In the genomic region with DNA sequence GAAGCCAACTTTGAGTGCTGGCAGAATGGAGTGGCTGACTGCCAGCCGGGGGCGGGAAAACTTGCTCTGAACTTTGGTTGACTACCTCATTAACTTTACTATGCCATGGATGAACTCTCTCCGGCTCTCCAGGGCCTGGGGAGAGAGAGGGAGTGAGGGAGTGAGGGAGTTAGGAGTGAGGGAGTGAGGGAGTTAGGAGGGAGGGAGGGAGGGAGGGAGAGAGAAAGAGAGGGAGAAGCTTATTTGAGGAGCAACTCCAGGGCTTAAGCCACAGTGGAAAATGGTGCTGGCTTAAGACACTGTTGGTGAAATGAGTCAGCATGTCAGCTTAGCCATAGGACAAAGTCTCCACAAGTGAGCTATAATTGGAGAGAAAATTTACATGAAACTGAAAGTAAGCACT, we compare ENCODE assay signal across 10 cellular contexts.
DNase-seq lines count a peak whose midpoint lies in the region; ATAC-seq and TF ChIP-seq lines count a peak whose summit lies in the region.
"Had no signal": no experiment of that assay in that cellular context is flagged by ENCODE, and none has a peak within 500 bp of the region (broad histone marks: within the 10 kb centered on the region; RNA-seq: fewer than 3 reads in every experiment).

No MANE protein-coding gene starts in this region.

- peaks cover 0 to 5% of the 10 kb centered on the region in 2 donors for H3K9me3 Mint-ChIP-seq in activated T-cell treated with anti-CD3 and anti-CD28 coated beads, Interleukin-2, amount 50 U/mL, for 72 hours

- H3K4me1 Mint-ChIP-seq in activated T-cell treated with anti-CD3 and anti-CD28 coated beads, Interleukin-2, amount 50 U/mL, for 72 hours (ENCODE audit: low read depth): no peaks in the 10 kb centered on the region

- H3K4me3 ChIP-seq in fibroblast of lung (replicated peaks in 1 of 4; ENCODE audit: control extremely low read depth in 1 of 4, insufficient read depth in 1 of 4, low read depth in 3 of 4, low read length in 4 of 4) (no peak overlapping the region), subcutaneous abdominal adipose tissue (ENCODE audit: low read depth in 1 of 5, low read length in 5 of 5) (no peak overlapping the region)

- H3K4me3 Mint-ChIP-seq in activated T-cell treated with anti-CD3 and anti-CD28 coated beads, Interleukin-2, amount 50 U/mL, for 72 hours: no peak overlapping the region
- H3K4me3 Mint-ChIP-seq: H9 had no signal

- peak overlapping the region; percentile 39 for H2AFZ ChIP-seq in fibroblast of lung (ENCODE audit: low read length)

- peaks cover 21% of the 10 kb centered on the region for H3K27me3 Mint-ChIP-seq in activated T-cell treated with anti-CD3 and anti-CD28 coated beads, Interleukin-2, amount 50 U/mL, for 72 hours (ENCODE audit: low read depth)

- H3K27ac ChIP-seq in fibroblast of lung (ENCODE audit: insufficient read depth, low read length) (no peak overlapping the region), subcutaneous abdominal adipose tissue (ENCODE audit: low read depth, low read length) (peak overlapping the region; percentile 12)

- H3K9me3 ChIP-seq in fibroblast of lung (ENCODE audit: control insufficient read depth, insufficient read depth, low read depth, low read length) (no peaks in the 10 kb centered on the region), subcutaneous abdominal adipose tissue (ENCODE audit: control insufficient read depth in 5 of 5, low read length in 5 of 5) (peaks cover 0 to 7% (median 0%) of the 10 kb centered on the region in 5 donors)

- H3K79me2 ChIP-seq in fibroblast of lung (ENCODE audit: control insufficient read depth, insufficient read depth, low read length): no peaks in the 10 kb centered on the region

- H3K36me3 ChIP-seq in fibroblast of lung (ENCODE audit: control insufficient read depth, insufficient read depth, low read length) (no peaks in the 10 kb centered on the region), subcutaneous abdominal adipose tissue (ENCODE audit: control insufficient read depth in 5 of 5, insufficient read depth in 5 of 5, low read length in 5 of 5) (no peaks in the 10 kb centered on the region)

- H4K20me1 ChIP-seq in fibroblast of lung (ENCODE audit: control insufficient read depth, extremely low read depth, insufficient read depth, low read length): no peaks in the 10 kb centered on the region

- H3K9ac ChIP-seq in fibroblast of lung (ENCODE audit: insufficient read depth, low read length): no peak overlapping the region
- H3K9ac ChIP-seq in subcutaneous abdominal adipose tissue (ENCODE audit: low read length in 5 of 5): no peak overlapping the region

- H3K36me3 Mint-ChIP-seq in activated T-cell treated with anti-CD3 and anti-CD28 coated beads, Interleukin-2, amount 50 U/mL, for 72 hours (ENCODE audit: insufficient read depth in 2 of 2): no peaks in the 10 kb centered on the region

- DNase-seq in activated T-cell treated with anti-CD3 and anti-CD28 coated beads, Interleukin-2, amount 50 U/mL, for 72 hours: no peak
- no peak for DNase-seq in activated T-cell treated with anti-CD3 and anti-CD28 coated beads, Interleukin-2, amount 50 U/mL, for 1 hour
- DNase-seq in MV-4-11 (lab: John Stamatoyannopoulos, UW) (peak; percentile 65), fibroblast of lung (ENCODE audit: low read depth in 2 of 2) (peak; percentile 74 to 81), NCI-H2196 (lab: John Stamatoyannopoulos, UW; ENCODE audit: unreplicated experiment) (no peak), cerebellum (ENCODE audit: low spot score) (no peak)
- DNase-seq: H9 had no signal

- no peak overlapping the region for H3K4me2 ChIP-seq in fibroblast of lung (ENCODE audit: extremely low read depth, insufficient read depth, low read length)

- TF ChIP-seq CTCF in fibroblast of lung (conservative IDR thresholded peaks at IDR 0.05 in 1 of 2, IDR thresholded peaks at IDR 0.05 in 1 of 2; ENCODE audit: low read depth in 1 of 2, low read length in 2 of 2): no peak

- H3K4me1 ChIP-seq in fibroblast of lung (ENCODE audit: control insufficient read depth, extremely low read depth, insufficient read depth, low read length): no peaks in the 10 kb centered on the region
- H3K4me1 ChIP-seq in subcutaneous abdominal adipose tissue (ENCODE audit: control insufficient read depth in 5 of 5, insufficient read depth in 5 of 5, low read length in 5 of 5): peaks cover 0 to 4% (median 0%) of the 10 kb centered on the region in 5 donors

- H3K27ac Mint-ChIP-seq in activated T-cell treated with anti-CD3 and anti-CD28 coated beads, Interleukin-2, amount 50 U/mL, for 72 hours: no peak overlapping the region
- H3K27ac Mint-ChIP-seq: activated T-helper 2 cell treated with anti-CD3 and anti-CD28 coated beads, Interferon-gamma antibody, Interleukin-2, Interleukin-4, amounts not matched to agents 10 μg/mL and 5 μg/mL and 100 μg/mL, durations not matched to agents 14 hours and 24 hours and 36 hours; H9 had no signal

- H3K27me3 ChIP-seq in fibroblast of lung (ENCODE audit: control insufficient read depth, insufficient read depth, low read length) (no peaks in the 10 kb centered on the region), subcutaneous abdominal adipose tissue (ENCODE audit: control insufficient read depth in 5 of 5, insufficient read depth in 4 of 5, low read length in 5 of 5) (no peaks in the 10 kb centered on the region)

- ATAC-seq in activated T-cell treated with anti-CD3 and anti-CD28 coated beads, Interleukin-2, amount 50 U/mL, for 72 hours (replicated peaks in 1 of 2): peak; percentile 43 to 55
- no peak for ATAC-seq in GM21526 (IDR thresholded peaks at IDR 0.05; ENCODE audit: low FRiP score, unreplicated experiment)

Comparison
In these comparisons a context has a peak if more than half of its experiments do, and no peak if none do; other contexts are left out.
1. DNase-seq: peak in MV-4-11 (single experiment) and fibroblast of lung (2 of 2); none in activated T-cell treated with anti-CD3 and anti-CD28 coated beads, Interleukin-2, amount 50 U/mL, for 72 hours (0 of 2), activated T-cell treated with anti-CD3 and anti-CD28 coated beads, Interleukin-2, amount 50 U/mL, for 1 hour (single experiment), NCI-H2196 (single experiment) and cerebellum (single experiment).